Comparison of ENCODE assay signal across 29 cellular contexts in the genomic region with DNA sequence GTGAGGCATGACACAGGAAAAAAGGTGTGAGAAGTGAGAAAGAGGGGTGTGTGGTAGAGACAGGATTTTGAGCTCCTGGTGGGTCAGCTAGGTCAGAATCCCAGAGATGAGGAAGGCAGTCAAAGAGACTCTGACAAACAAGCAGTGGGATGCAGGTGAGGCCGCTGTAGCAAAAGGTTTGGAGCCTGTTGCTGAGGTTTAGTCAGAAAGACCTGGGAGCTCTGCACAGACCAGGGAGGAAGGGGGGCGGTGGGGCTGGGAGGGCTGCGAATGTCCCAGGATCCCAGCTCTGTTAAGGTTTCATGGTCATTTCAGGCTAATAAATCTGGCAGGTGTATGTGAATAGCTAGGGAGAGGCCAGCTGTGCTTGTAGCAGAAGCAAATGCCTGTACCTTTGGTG.
"Had no signal": no experiment of that assay in that cellular context is flagged by ENCODE, and none has a peak within 500 bp of the region (broad histone marks: within the 10 kb centered on the region; RNA-seq: fewer than 3 reads in every experiment).

No MANE protein-coding gene starts in this region.

- H3K36me3 ChIP-seq: adrenal gland, lower lobe of right lung, stomach, suprapubic skin, tibial nerve had no signal

- H3K27ac ChIP-seq: adrenal gland, lower lobe of right lung, stomach, suprapubic skin, tibial nerve had no signal

- FAIRE-seq: astrocyte, kidney, small intestine, urothelium cell line had no signal

- H3K4me1 ChIP-seq: adrenal gland, lower lobe of right lung, suprapubic skin, tibial nerve had no signal

- H3K4me3 ChIP-seq: adrenal gland, lower lobe of right lung, stomach, suprapubic skin, tibial nerve had no signal

- ATAC-seq: activated CD4-positive, alpha-beta T cell treated with anti-CD3 and anti-CD28 coated beads for 36 hours; activated T-helper 17 cell treated with anti-CD3 and anti-CD28 coated beads, Interleukin-2, amount 50 U/mL, for 72 hours; lower lobe of right lung; sciatic nerve; stimulated activated memory B cell treated with anti-CD40 and anti-IgM and Interleukin-4, amounts not matched to agents 10 μg/mL and 1 μg/mL and 100 μg/mL, for 72 hours had no signal

- H3K27me3 Mint-ChIP-seq: activated B cell treated with CpG ODN at 0.5 μM for 24 hours; activated CD4-positive, alpha-beta T cell treated with anti-CD3 and anti-CD28 coated beads for 36 hours; activated naive CD8-positive, alpha-beta T cell; activated T-cell treated with anti-CD3 and anti-CD28 coated beads, Interleukin-2, amount 50 U/mL, for 24 hours; activated T-helper 17 cell treated with anti-CD3 and anti-CD28 coated beads, Interleukin-2, amount 50 U/mL, for 72 hours; naive B cell; stimulated activated memory B cell treated with anti-CD40 and anti-IgM and Interleukin-4, amounts not matched to agents 10 μg/mL and 1 μg/mL and 100 μg/mL, for 72 hours had no signal

- H3K4me3 Mint-ChIP-seq: activated B cell treated with CpG ODN at 0.5 μM for 24 hours; activated CD4-positive, alpha-beta T cell treated with anti-CD3 and anti-CD28 coated beads for 36 hours; activated naive CD8-positive, alpha-beta T cell; activated T-cell treated with anti-CD3 and anti-CD28 coated beads, Interleukin-2, amount 50 U/mL, for 24 hours; activated T-helper 17 cell treated with anti-CD3 and anti-CD28 coated beads, Interleukin-2, amount 50 U/mL, for 72 hours; naive B cell; stimulated activated memory B cell treated with anti-CD40 and anti-IgM and Interleukin-4, amounts not matched to agents 10 μg/mL and 1 μg/mL and 100 μg/mL, for 72 hours had no signal

- DNase-seq: activated B cell treated with CpG ODN at 0.5 μM for 24 hours; activated CD4-positive, alpha-beta T cell treated with anti-CD3 and anti-CD28 coated beads for 36 hours; activated CD4-positive, alpha-beta T cell treated with anti-CD3 and anti-CD28 coated beads, Interleukin-2, amount 50 U/mL, for 4 hours; activated CD8-positive, alpha-beta memory T cell treated with anti-CD3 and anti-CD28 coated beads for 24 hours; activated CD8-positive, alpha-beta memory T cell treated with anti-CD3 and anti-CD28 coated beads, Interleukin-2, amount 50 U/mL, for 4 hours; activated naive CD4-positive, alpha-beta T cell; activated T-cell treated with anti-CD3 and anti-CD28 coated beads, Interleukin-2, amount 50 U/mL, for 24 hours; adrenal gland; central memory CD4-positive, alpha-beta T cell; dermis blood vessel endothelial cell; effector CD8-positive, alpha-beta T cell; foreskin melanocyte; glutamatergic neuron; kidney; lower lobe of right lung; naive B cell; occipital lobe; small intestine; stimulated activated CD4-positive, alpha-beta T cell treated with anti-CD3 and anti-CD28 coated beads, Interleukin-15, amount 100 ng/mL, for 24 hours; stomach; T-helper 9 cell had no signal

- H3K27ac Mint-ChIP-seq: activated B cell treated with CpG ODN at 0.5 μM for 24 hours; activated CD4-positive, alpha-beta T cell treated with anti-CD3 and anti-CD28 coated beads for 36 hours; activated naive CD8-positive, alpha-beta T cell; activated T-cell treated with anti-CD3 and anti-CD28 coated beads, Interleukin-2, amount 50 U/mL, for 24 hours; activated T-helper 17 cell treated with anti-CD3 and anti-CD28 coated beads, Interleukin-2, amount 50 U/mL, for 72 hours; naive B cell; stimulated activated memory B cell treated with anti-CD40 and anti-IgM and Interleukin-4, amounts not matched to agents 10 μg/mL and 1 μg/mL and 100 μg/mL, for 72 hours had no signal

- H3K27me3 ChIP-seq: adrenal gland, stomach, suprapubic skin, tibial nerve had no signal

- H3K36me3 Mint-ChIP-seq: activated naive CD8-positive, alpha-beta T cell; naive B cell; stimulated activated memory B cell treated with anti-CD40 and anti-IgM and Interleukin-4, amounts not matched to agents 10 μg/mL and 1 μg/mL and 100 μg/mL, for 72 hours had no signal

- H3K9me3 ChIP-seq: adrenal gland, lower lobe of right lung, stomach, suprapubic skin, tibial nerve had no signal

- H3K9me3 Mint-ChIP-seq: activated B cell treated with CpG ODN at 0.5 μM for 24 hours; activated T-helper 17 cell treated with anti-CD3 and anti-CD28 coated beads, Interleukin-2, amount 50 U/mL, for 72 hours; stimulated activated memory B cell treated with anti-CD40 and anti-IgM and Interleukin-4, amounts not matched to agents 10 μg/mL and 1 μg/mL and 100 μg/mL, for 72 hours had no signal

- H3K4me1 Mint-ChIP-seq: activated B cell treated with CpG ODN at 0.5 μM for 24 hours; activated CD4-positive, alpha-beta T cell treated with anti-CD3 and anti-CD28 coated beads for 36 hours; activated T-helper 17 cell treated with anti-CD3 and anti-CD28 coated beads, Interleukin-2, amount 50 U/mL, for 72 hours; naive B cell; stimulated activated memory B cell treated with anti-CD40 and anti-IgM and Interleukin-4, amounts not matched to agents 10 μg/mL and 1 μg/mL and 100 μg/mL, for 72 hours had no signal
